ENCODE assay signal across 1 cellular context in the genomic region with DNA sequence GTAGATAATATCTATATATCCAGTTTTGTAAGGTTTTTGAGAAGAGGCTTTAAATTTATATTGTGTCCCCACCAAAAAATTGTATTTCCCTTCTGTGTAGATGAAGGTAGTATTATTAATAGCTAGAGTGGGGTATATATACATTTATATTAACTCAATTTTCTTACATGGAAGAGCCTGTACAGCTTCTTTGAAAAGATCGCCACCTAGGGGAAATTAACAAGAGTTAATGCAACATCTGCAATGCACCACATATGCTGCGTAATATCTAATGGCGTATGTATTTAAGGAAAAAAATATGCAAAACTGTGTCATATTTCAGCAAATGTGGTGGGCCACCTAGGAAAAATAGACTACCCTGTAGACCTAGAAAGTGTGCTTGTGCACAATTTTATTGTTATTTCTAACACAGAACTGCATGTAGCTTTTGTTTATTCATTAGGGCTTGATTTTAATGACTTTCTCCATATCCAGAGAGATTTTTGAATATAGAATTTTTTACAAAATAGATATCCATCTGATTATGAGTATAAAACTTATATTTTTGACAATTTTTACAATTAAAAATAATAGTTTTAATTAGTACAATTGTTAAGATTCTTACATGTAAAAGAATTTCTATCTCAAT.
TF ChIP-seq lines count a peak whose summit lies in the region.

No MANE protein-coding gene starts in this region.

TF ChIP-seq in GM12878, 131 proteins besides CTCF, POLR2A, EP300 and RAD21 (continued from another document):
- TF ChIP-seq, protein P1, sequence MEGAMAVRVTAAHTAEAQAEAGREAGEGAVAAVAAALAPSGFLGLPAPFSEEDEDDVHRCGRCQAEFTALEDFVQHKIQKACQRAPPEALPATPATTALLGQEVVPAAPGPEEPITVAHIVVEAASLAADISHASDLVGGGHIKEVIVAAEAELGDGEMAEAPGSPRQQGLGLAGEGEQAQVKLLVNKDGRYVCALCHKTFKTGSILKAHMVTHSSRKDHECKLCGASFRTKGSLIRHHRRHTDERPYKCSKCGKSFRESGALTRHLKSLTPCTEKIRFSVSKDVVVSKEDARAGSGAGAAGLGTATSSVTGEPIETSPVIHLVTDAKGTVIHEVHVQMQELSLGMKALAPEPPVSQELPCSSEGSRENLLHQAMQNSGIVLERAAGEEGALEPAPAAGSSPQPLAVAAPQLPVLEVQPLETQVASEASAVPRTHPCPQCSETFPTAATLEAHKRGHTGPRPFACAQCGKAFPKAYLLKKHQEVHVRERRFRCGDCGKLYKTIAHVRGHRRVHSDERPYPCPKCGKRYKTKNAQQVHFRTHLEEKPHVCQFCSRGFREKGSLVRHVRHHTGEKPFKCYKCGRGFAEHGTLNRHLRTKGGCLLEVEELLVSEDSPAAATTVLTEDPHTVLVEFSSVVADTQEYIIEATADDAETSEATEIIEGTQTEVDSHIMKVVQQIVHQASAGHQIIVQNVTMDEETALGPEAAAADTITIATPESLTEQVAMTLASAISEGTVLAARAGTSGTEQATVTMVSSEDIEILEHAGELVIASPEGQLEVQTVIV (IDR thresholded peaks at IDR 0.05; ENCODE audit: borderline replicate concordance, partially characterized antibody) = no peak
- TF ChIP-seq NR2C1 (IDR thresholded peaks at IDR 0.05) (no peak), SMARCA5 (IDR thresholded peaks at IDR 0.05) (no peak), SMC3 (IDR thresholded peaks at IDR 0.05; ENCODE audit: borderline replicate concordance, low read length) (peak; percentile 18; the same call in 1 of the 2 replicates), NR2C2 (IDR thresholded peaks at IDR 0.05; ENCODE audit: borderline replicate concordance, control insufficient read depth, insufficient read length, low read depth) (no peak)
